In the genomic region with DNA sequence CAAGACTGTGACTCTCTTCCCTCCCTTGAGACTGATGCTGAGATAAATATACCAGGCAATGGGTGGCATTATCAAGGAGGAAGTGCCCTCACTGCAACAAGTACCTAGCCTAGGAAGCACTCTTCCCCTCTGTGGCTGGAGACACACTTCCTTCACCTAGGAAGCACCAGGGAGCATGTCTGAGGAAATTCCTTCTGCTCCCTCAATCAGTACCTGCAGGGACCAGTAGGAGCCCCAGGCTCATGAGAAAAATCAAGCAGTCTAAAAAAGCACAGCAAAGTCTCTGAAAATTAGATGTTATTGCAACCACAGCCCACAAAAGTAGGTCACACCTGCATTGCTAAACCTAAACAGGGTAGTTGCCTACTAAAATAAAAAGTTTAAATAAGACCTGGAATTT, we compare ENCODE assay signal across 1 cellular context.
TF ChIP-seq lines count a peak whose summit lies in the region.

No MANE protein-coding gene starts in this region.

TF ChIP-seq in A549, 52 proteins besides CTCF, POLR2A, EP300 and RAD21 (continued from another document):
- TF ChIP-seq, protein P1, sequence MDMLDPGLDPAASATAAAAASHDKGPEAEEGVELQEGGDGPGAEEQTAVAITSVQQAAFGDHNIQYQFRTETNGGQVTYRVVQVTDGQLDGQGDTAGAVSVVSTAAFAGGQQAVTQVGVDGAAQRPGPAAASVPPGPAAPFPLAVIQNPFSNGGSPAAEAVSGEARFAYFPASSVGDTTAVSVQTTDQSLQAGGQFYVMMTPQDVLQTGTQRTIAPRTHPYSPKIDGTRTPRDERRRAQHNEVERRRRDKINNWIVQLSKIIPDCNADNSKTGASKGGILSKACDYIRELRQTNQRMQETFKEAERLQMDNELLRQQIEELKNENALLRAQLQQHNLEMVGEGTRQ (IDR thresholded peaks at IDR 0.05), result no peak
- TF ChIP-seq HMGXB4 (CRISPR knock-in tag; IDR thresholded peaks at IDR 0.05; ENCODE audit: borderline replicate concordance) (no peak), HEYL (CRISPR knock-in tag; IDR thresholded peaks at IDR 0.05) (no peak), CBX2 (IDR thresholded peaks at IDR 0.05; ENCODE audit: borderline replicate concordance, low read depth) (no peak), TP53 (CRISPR knock-in tag; IDR thresholded peaks at IDR 0.05) (no peak), JUNB (IDR thresholded peaks at IDR 0.05) (no peak), RCOR1 (IDR thresholded peaks at IDR 0.05; ENCODE audit: low read depth, low read length) (no peak), NFE2L2 (conservative IDR thresholded peaks at IDR 0.05; ENCODE audit: low read length) (no peak)
